ENCODE assay signal across 1 cellular context in the genomic region with DNA sequence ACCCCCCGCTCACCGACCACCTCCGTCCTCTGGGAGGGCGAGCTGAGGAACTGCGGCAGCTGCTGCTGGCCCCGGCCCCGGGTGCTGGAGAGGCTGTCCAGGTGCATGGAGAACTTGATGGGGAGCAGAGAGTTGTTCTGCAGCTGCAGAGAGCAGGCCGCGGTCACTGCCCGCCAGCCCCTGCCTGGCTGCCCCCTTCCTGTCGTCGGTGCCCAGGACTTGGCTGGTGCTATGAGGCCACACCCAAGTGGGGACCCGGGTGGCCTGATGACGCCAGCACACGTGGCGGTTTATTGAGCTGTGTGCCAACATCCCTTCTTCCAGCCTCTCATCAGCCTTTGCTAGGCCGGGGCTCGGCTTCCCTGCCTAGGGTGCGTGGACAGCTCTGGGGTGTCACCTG.
TF ChIP-seq lines count a peak whose summit lies in the region.

No MANE protein-coding gene starts in this region.

TF ChIP-seq in H1, 55 proteins besides CTCF, POLR2A, EP300 and RAD21:
- TF ChIP-seq POU5F1 (IDR thresholded peaks at IDR 0.05; ENCODE audit: low read depth, low read length) (no peak), SIX5 (IDR thresholded peaks at IDR 0.05; ENCODE audit: low read depth, low read length) (no peak), CTBP2 (IDR thresholded peaks at IDR 0.05; ENCODE audit: borderline replicate concordance, insufficient read depth, insufficient read length, low read length) (no peak), SP1 (IDR thresholded peaks at IDR 0.05; ENCODE audit: low read depth, low read length) (no peak), SUZ12 (IDR thresholded peaks at IDR 0.05; ENCODE audit: low read length) (no peak), BACH1 (IDR thresholded peaks at IDR 0.05; ENCODE audit: low read length) (no peak)
